In genomic region chr15:83200589-83200988, GRCh38 we compare ENCODE assay signal across 18 cellular contexts. TPM values are rescaled to one million over a fixed set of nuclear protein-coding genes. Genes with fewer than 3 reads are reported as not detected.
DNase-seq lines count a peak whose midpoint lies in the region; ATAC-seq and TF ChIP-seq lines count a peak whose summit lies in the region.
"Had no signal": no experiment of that assay in that cellular context is flagged by ENCODE, and none has a peak within 500 bp of the region (broad histone marks: within the 10 kb centered on the region; RNA-seq: fewer than 3 reads in every experiment).

No MANE protein-coding gene starts in this region.

- H3K36me3 Mint-ChIP-seq in activated T-cell treated with anti-CD3 and anti-CD28 coated beads, Interleukin-2, amount 50 U/mL, for 72 hours (ENCODE audit: insufficient read depth in 2 of 2): no peaks in the 10 kb centered on the region
- no peaks in the 10 kb centered on the region for H3K36me3 Mint-ChIP-seq in activated naive CD8-positive, alpha-beta T cell treated with anti-CD3 and anti-CD28 coated beads, Interleukin-2, amount 50 U/mL, for 24 hours (ENCODE audit: low read depth)
- no peaks in the 10 kb centered on the region for H3K36me3 Mint-ChIP-seq in stimulated activated effector memory CD8-positive, alpha-beta T cell treated with anti-CD3 and anti-CD28 coated beads, Interleukin-12 subunit alpha, Interleukin-12 subunit beta, amount 100 ng/mL, for 72 hours
- H3K36me3 Mint-ChIP-seq: CD4-positive, alpha-beta memory T cell; type B pancreatic cell had no signal

- no peak overlapping the region for H3K4me2 ChIP-seq in hepatocyte

- peak overlapping the region; percentile 47 to 67 for H3K4me3 Mint-ChIP-seq in activated T-cell treated with anti-CD3 and anti-CD28 coated beads, Interleukin-2, amount 50 U/mL, for 72 hours
- no peak overlapping the region for H3K4me3 Mint-ChIP-seq in activated naive CD8-positive, alpha-beta T cell treated with anti-CD3 and anti-CD28 coated beads, Interleukin-2, amount 50 U/mL, for 24 hours
- peak overlapping the region; percentile 26 for H3K4me3 Mint-ChIP-seq in stimulated activated effector memory CD8-positive, alpha-beta T cell treated with anti-CD3 and anti-CD28 coated beads, Interleukin-12 subunit alpha, Interleukin-12 subunit beta, amount 100 ng/mL, for 72 hours
- H3K4me3 Mint-ChIP-seq: dendritic cell treated with granulocyte-macrophage colony-stimulating factor and Interleukin-4, amounts not matched to agents 40 ng/mL and 50 ng/mL, for 4 days; type B pancreatic cell had no signal

- peak; percentile 42 to 45 for ATAC-seq in activated T-cell treated with anti-CD3 and anti-CD28 coated beads, Interleukin-2, amount 50 U/mL, for 72 hours (replicated peaks in 1 of 2)
- no peak for ATAC-seq in activated naive CD8-positive, alpha-beta T cell treated with anti-CD3 and anti-CD28 coated beads, Interleukin-2, amount 50 U/mL, for 24 hours
- peak; percentile 52 for ATAC-seq in stimulated activated effector memory CD8-positive, alpha-beta T cell treated with anti-CD3 and anti-CD28 coated beads, Interleukin-12 subunit alpha, Interleukin-12 subunit beta, amount 100 ng/mL, for 72 hours
- ATAC-seq in gastrocnemius medialis (no peak), HG02885 (IDR thresholded peaks at IDR 0.05; ENCODE audit: poor library complexity, unreplicated experiment) (no peak)
- ATAC-seq: left colon had no signal

- peaks cover 57% of the 10 kb centered on the region for H3K4me1 Mint-ChIP-seq in activated T-cell treated with anti-CD3 and anti-CD28 coated beads, Interleukin-2, amount 50 U/mL, for 72 hours (ENCODE audit: low read depth)
- peaks cover 26% of the 10 kb centered on the region for H3K4me1 Mint-ChIP-seq in activated naive CD8-positive, alpha-beta T cell treated with anti-CD3 and anti-CD28 coated beads, Interleukin-2, amount 50 U/mL, for 24 hours
- peaks cover 15% of the 10 kb centered on the region for H3K4me1 Mint-ChIP-seq in stimulated activated effector memory CD8-positive, alpha-beta T cell treated with anti-CD3 and anti-CD28 coated beads, Interleukin-12 subunit alpha, Interleukin-12 subunit beta, amount 100 ng/mL, for 72 hours

- H3K27me3 ChIP-seq in hepatocyte (no peaks in the 10 kb centered on the region), gastrocnemius medialis (peaks cover 0 to 8% (median 0%) of the 10 kb centered on the region in 3 donors)
- H3K27me3 ChIP-seq: foreskin keratinocyte, stomach had no signal

- TF ChIP-seq POLR2A in gastrocnemius medialis (IDR thresholded peaks at IDR 0.05): no peak

- in situ Hi-C loops in gastrocnemius medialis (cut with MboI; ENCODE audit: low sequenced_read_pairs in 4 of 4): no loop called here

- intact Hi-C loops in gastrocnemius medialis (cut with DNase I; ENCODE audit: low total_unique reads): no loop called here

- no peak for DNase-seq in activated T-cell treated with anti-CD3 and anti-CD28 coated beads, Interleukin-2, amount 50 U/mL, for 72 hours
- no peak for DNase-seq in activated T-cell treated with anti-CD3 and anti-CD28 coated beads, Interleukin-2, amount 50 U/mL, for 1 hour
- DNase-seq in LHCN-M2 (ENCODE audit: low read depth) (peak; percentile 30), hepatocyte (ENCODE audit: low spot score) (no peak), gastrocnemius medialis (no peak)
- no peak for DNase-seq in activated naive CD8-positive, alpha-beta T cell treated with anti-CD3 and anti-CD28 coated beads, Interleukin-2, amount 50 U/mL, for 24 hours
- no peak for DNase-seq in stimulated activated effector memory CD8-positive, alpha-beta T cell treated with anti-CD3 and anti-CD28 coated beads, Interleukin-12 subunit alpha, Interleukin-12 subunit beta, amount 100 ng/mL, for 72 hours (ENCODE audit: low spot score in 2 of 2)
- DNase-seq: activated CD8-positive, alpha-beta memory T cell treated with anti-CD3 and anti-CD28 coated beads for 24 hours; left colon; NCI-H2029; retina; stomach had no signal

- peaks cover 97% of the 10 kb centered on the region for H3K79me2 ChIP-seq in hepatocyte

- H2AFZ ChIP-seq in hepatocyte: no peak overlapping the region

- H3K36me3 ChIP-seq in hepatocyte (replicated peaks; ENCODE audit: insufficient read depth, low read depth) (no peaks in the 10 kb centered on the region), gastrocnemius medialis (no peaks in the 10 kb centered on the region)
- H3K36me3 ChIP-seq: stomach had no signal

- peaks cover 39% of the 10 kb centered on the region for H3K27me3 Mint-ChIP-seq in activated T-cell treated with anti-CD3 and anti-CD28 coated beads, Interleukin-2, amount 50 U/mL, for 72 hours (ENCODE audit: low read depth)
- H3K27me3 Mint-ChIP-seq in activated naive CD8-positive, alpha-beta T cell treated with anti-CD3 and anti-CD28 coated beads, Interleukin-2, amount 50 U/mL, for 24 hours: peaks cover 27% of the 10 kb centered on the region
- H3K27me3 Mint-ChIP-seq: brain; dendritic cell treated with granulocyte-macrophage colony-stimulating factor and Interleukin-4, amounts not matched to agents 40 ng/mL and 50 ng/mL, for 4 days; type B pancreatic cell had no signal

- H3K9me3 ChIP-seq in hepatocyte (ENCODE audit: low read depth) (no peaks in the 10 kb centered on the region), gastrocnemius medialis (no peaks in the 10 kb centered on the region)
- H3K9me3 ChIP-seq: stomach had no signal

- H3K27ac Mint-ChIP-seq in activated T-cell treated with anti-CD3 and anti-CD28 coated beads, Interleukin-2, amount 50 U/mL, for 72 hours: peak overlapping the region; percentile 82
- peak overlapping the region; percentile 76 for H3K27ac Mint-ChIP-seq in activated naive CD8-positive, alpha-beta T cell treated with anti-CD3 and anti-CD28 coated beads, Interleukin-2, amount 50 U/mL, for 24 hours
- H3K27ac Mint-ChIP-seq in stimulated activated effector memory CD8-positive, alpha-beta T cell treated with anti-CD3 and anti-CD28 coated beads, Interleukin-12 subunit alpha, Interleukin-12 subunit beta, amount 100 ng/mL, for 72 hours: peak overlapping the region; percentile 83
- H3K27ac Mint-ChIP-seq: brain; dendritic cell treated with granulocyte-macrophage colony-stimulating factor and Interleukin-4, amounts not matched to agents 40 ng/mL and 50 ng/mL, for 4 days; type B pancreatic cell had no signal

- H3K4me3 ChIP-seq in hepatocyte (no peak overlapping the region), gastrocnemius medialis (no peak overlapping the region)
- H3K4me3 ChIP-seq: stomach had no signal

- no peak for TF ChIP-seq CTCF in hepatocyte (IDR thresholded peaks at IDR 0.05; ENCODE audit: poor library complexity)
- TF ChIP-seq CTCF in gastrocnemius medialis (IDR thresholded peaks at IDR 0.05 in 4 of 5, conservative IDR thresholded peaks at IDR 0.05 in 1 of 5): no peak

- H3K9me2 ChIP-seq in hepatocyte (replicated peaks; ENCODE audit: insufficient read depth): no peaks in the 10 kb centered on the region

- H3K27ac ChIP-seq in hepatocyte (no peak overlapping the region), gastrocnemius medialis (no peak overlapping the region)
- H3K27ac ChIP-seq: foreskin keratinocyte, stomach had no signal

- H3K9me3 Mint-ChIP-seq in activated T-cell treated with anti-CD3 and anti-CD28 coated beads, Interleukin-2, amount 50 U/mL, for 72 hours: no peaks in the 10 kb centered on the region
- no peaks in the 10 kb centered on the region for H3K9me3 Mint-ChIP-seq in activated naive CD8-positive, alpha-beta T cell treated with anti-CD3 and anti-CD28 coated beads, Interleukin-2, amount 50 U/mL, for 24 hours
- no peaks in the 10 kb centered on the region for H3K9me3 Mint-ChIP-seq in stimulated activated effector memory CD8-positive, alpha-beta T cell treated with anti-CD3 and anti-CD28 coated beads, Interleukin-12 subunit alpha, Interleukin-12 subunit beta, amount 100 ng/mL, for 72 hours
- H3K9me3 Mint-ChIP-seq: brain; CD4-positive, alpha-beta memory T cell; dendritic cell treated with granulocyte-macrophage colony-stimulating factor and Interleukin-4, amounts not matched to agents 40 ng/mL and 50 ng/mL, for 4 days; type B pancreatic cell had no signal

- H3K4me1 ChIP-seq in hepatocyte (ENCODE audit: insufficient read depth) (peaks cover 7% of the 10 kb centered on the region), gastrocnemius medialis (peaks cover 4 to 7% of the 10 kb centered on the region in 2 donors)

- peaks cover 21% of the 10 kb centered on the region for H4K20me1 ChIP-seq in hepatocyte (ENCODE audit: insufficient read depth, poor library complexity, severe bottlenecking)

RNA-seq across cellular contexts. Expression of gene HDGFL3, which starts 7.0 kb away (rescaled TPM):
- 10 to 100 TPM; 22.8 to 58.2 TPM for total RNA-seq in activated T-cell treated with anti-CD3 and anti-CD28 coated beads, Interleukin-2, amount 50 U/mL, for 72 hours
- total RNA-seq in LHCN-M2 (2014; rRNA removed) (53.1 and 55.3 TPM in 2 replicates), hepatocyte (35.7 and 50.6 TPM in 2 replicates), gastrocnemius medialis (1 to 10 TPM in 3 of 4 donors, under 1 TPM in 1; 1.00 to 7.1 (median 4.1) TPM)
- 37.2 TPM for polyA plus RNA-seq in LHCN-M2 (2012)
- 26.6 and 31.3 TPM in 2 replicates for polyA plus RNA-seq in hepatocyte

Comparison
In these comparisons a context has a peak if more than half of its experiments do, and no peak if none do; other contexts are left out.
1. ATAC-seq: peak in activated T-cell treated with anti-CD3 and anti-CD28 coated beads, Interleukin-2, amount 50 U/mL, for 72 hours (2 of 2) and stimulated activated effector memory CD8-positive, alpha-beta T cell treated with anti-CD3 and anti-CD28 coated beads, Interleukin-12 subunit alpha, Interleukin-12 subunit beta, amount 100 ng/mL, for 72 hours (single experiment); none in activated naive CD8-positive, alpha-beta T cell treated with anti-CD3 and anti-CD28 coated beads, Interleukin-2, amount 50 U/mL, for 24 hours (single experiment), gastrocnemius medialis (0 of 2) and HG02885 (single experiment).
2. Peak in every context shown above with its lines, with median percentiles within 50 percentile points of each other: H3K27ac Mint-ChIP-seq.